In genomic region chr18:55048892-55049291, GRCh38 we compare ENCODE assay signal across 18 cellular contexts.
DNase-seq lines count a peak whose midpoint lies in the region; ATAC-seq and TF ChIP-seq lines count a peak whose summit lies in the region.
"Had no signal": no experiment of that assay in that cellular context is flagged by ENCODE, and none has a peak within 500 bp of the region (broad histone marks: within the 10 kb centered on the region; RNA-seq: fewer than 3 reads in every experiment).

No MANE protein-coding gene starts in this region.

- BruUV-seq in Calu3 (replicated peaks; lab: Mats Ljungman, UMichigan): no TSS peak

- peaks cover 2% of the 10 kb centered on the region for H3K9me3 Mint-ChIP-seq in Calu3 (ENCODE audit: low read depth, unreplicated experiment)
- no peaks in the 10 kb centered on the region for H3K9me3 Mint-ChIP-seq in activated CD4-positive, alpha-beta memory T cell treated with anti-CD3 and anti-CD28 coated beads, Interleukin-2, amount 10 ng/mL, durations not matched to agents 7 days and 5 days
- H3K9me3 Mint-ChIP-seq: T-helper 1 cell treated with Interleukin-12 subunit alpha and Interleukin-12 subunit beta and Interleukin-4 antibody, amounts not matched to agents 30 μg/mL and 1 μg/mL, for 36 hours had no signal

- POLR2A ChIA-PET in activated CD4-positive, alpha-beta memory T cell treated with anti-CD3 and anti-CD28 coated beads, Interleukin-2, amount 10 ng/mL, durations not matched to agents 7 days and 5 days (lab: Charles Lee): no interaction called here

- CTCF ChIA-PET in Calu3 (lab: Charles Lee): interaction anchor here (0.6 to 1.0 kb wide), 3 partner anchors 37 to 141 kb away, joined by 3 to 4 read pairs (median 3); no protein-coding TSS in a partner anchor
- CTCF ChIA-PET in activated CD4-positive, alpha-beta memory T cell treated with anti-CD3 and anti-CD28 coated beads, Interleukin-2, amount 10 ng/mL, durations not matched to agents 7 days and 5 days (lab: Charles Lee): no interaction called here

- intact Hi-C loops in Calu3 (cut with micrococcal nuclease; ENCODE audit: unreplicated experiment): no loop called here

- in situ Hi-C loops in astrocyte of the cerebellum (cut with HindIII; ENCODE audit: low sequenced_read_pairs): no loop called here

- no peak overlapping the region for H3K4me3 Mint-ChIP-seq in Calu3 (ENCODE audit: low read depth, unreplicated experiment)
- H3K4me3 Mint-ChIP-seq in activated CD4-positive, alpha-beta memory T cell treated with anti-CD3 and anti-CD28 coated beads, Interleukin-2, amount 10 ng/mL, durations not matched to agents 7 days and 5 days: no peak overlapping the region
- H3K4me3 Mint-ChIP-seq: effector memory CD8-positive, alpha-beta T cell; T-helper 1 cell treated with Interleukin-12 subunit alpha and Interleukin-12 subunit beta and Interleukin-4 antibody, amounts not matched to agents 30 μg/mL and 1 μg/mL, for 36 hours had no signal

- H3K36me3 Mint-ChIP-seq in Calu3 (ENCODE audit: insufficient read depth, unreplicated experiment): no peaks in the 10 kb centered on the region
- H3K36me3 Mint-ChIP-seq in activated CD4-positive, alpha-beta memory T cell treated with anti-CD3 and anti-CD28 coated beads, Interleukin-2, amount 10 ng/mL, durations not matched to agents 7 days and 5 days (ENCODE audit: low read depth): no peaks in the 10 kb centered on the region

- H3K27ac Mint-ChIP-seq in Calu3 (ENCODE audit: unreplicated experiment): peak overlapping the region; percentile 97
- no peak overlapping the region for H3K27ac Mint-ChIP-seq in activated CD4-positive, alpha-beta memory T cell treated with anti-CD3 and anti-CD28 coated beads, Interleukin-2, amount 10 ng/mL, durations not matched to agents 7 days and 5 days
- H3K27ac Mint-ChIP-seq: effector memory CD8-positive, alpha-beta T cell; T-helper 1 cell treated with Interleukin-12 subunit alpha and Interleukin-12 subunit beta and Interleukin-4 antibody, amounts not matched to agents 30 μg/mL and 1 μg/mL, for 36 hours had no signal

- H3K4me3 ChIP-seq in astrocyte of the cerebellum (ENCODE audit: low read depth, low read length): no peak overlapping the region
- H3K4me3 ChIP-seq: heart left ventricle, skin epidermis had no signal

- no peaks in the 10 kb centered on the region for H3K27me3 Mint-ChIP-seq in Calu3 (ENCODE audit: unreplicated experiment)
- H3K27me3 Mint-ChIP-seq in activated CD4-positive, alpha-beta memory T cell treated with anti-CD3 and anti-CD28 coated beads, Interleukin-2, amount 10 ng/mL, durations not matched to agents 7 days and 5 days: peaks cover 2% of the 10 kb centered on the region
- H3K27me3 Mint-ChIP-seq: effector memory CD8-positive, alpha-beta T cell had no signal

- DNase-seq in Calu3 (no peak), M059J (ENCODE audit: low read depth) (peak; percentile 60), astrocyte of the cerebellum (ENCODE audit: low read depth) (peak; percentile 5), iris pigment epithelial cell (ENCODE audit: low read depth) (peak; percentile 66), NCI-H1436 (lab: John Stamatoyannopoulos, UW) (no peak)
- no peak for DNase-seq in activated CD4-positive, alpha-beta memory T cell treated with anti-CD3 and anti-CD28 coated beads, Interleukin-2, amount 10 ng/mL, durations not matched to agents 7 days and 5 days
- DNase-seq: activated naive CD4-positive, alpha-beta T cell treated with anti-CD3 and anti-CD28 coated beads, Interleukin-2, amount 50 U/mL, for 16 hours; activated T-cell treated with anti-CD3 and anti-CD28 coated beads for 4 hours; C1 segment of cervical spinal cord; DMS79 treated with DMSO at 0.1 percent for 48 hours; effector memory CD8-positive, alpha-beta T cell; heart left ventricle; NCI-H1694 treated with DMSO at 0.1 percent for 48 hours; NCI-H524 treated with DMSO at 0.1 percent for 48 hours had no signal

- ATAC-seq in GM21737 (IDR thresholded peaks at IDR 0.05; ENCODE audit: unreplicated experiment) (no peak), HG03571 (IDR thresholded peaks at IDR 0.05; ENCODE audit: unreplicated experiment) (no peak)
- ATAC-seq: effector memory CD8-positive, alpha-beta T cell; heart left ventricle had no signal

- H3K4me1 Mint-ChIP-seq in Calu3 (ENCODE audit: low read depth, unreplicated experiment): peaks cover 26% of the 10 kb centered on the region
- H3K4me1 Mint-ChIP-seq in activated CD4-positive, alpha-beta memory T cell treated with anti-CD3 and anti-CD28 coated beads, Interleukin-2, amount 10 ng/mL, durations not matched to agents 7 days and 5 days: no peaks in the 10 kb centered on the region

- TF ChIP-seq CTCF in Calu3 (IDR thresholded peaks at IDR 0.05; ENCODE audit: unreplicated experiment) (no peak), astrocyte of the cerebellum (IDR thresholded peaks at IDR 0.05; ENCODE audit: low read depth, low read length, missing control alignments) (no peak)

Comparison
In these comparisons a context has a peak if more than half of its experiments do, and no peak if none do; other contexts are left out.
1. DNase-seq: peak in M059J (single experiment), astrocyte of the cerebellum (single experiment) and iris pigment epithelial cell (single experiment); none in Calu3 (single experiment), NCI-H1436 (single experiment) and activated CD4-positive, alpha-beta memory T cell treated with anti-CD3 and anti-CD28 coated beads, Interleukin-2, amount 10 ng/mL, durations not matched to agents 7 days and 5 days (single experiment).